In genomic region chr9:126678989-126679388, GRCh38 we compare ENCODE assay signal across 12 cellular contexts.
"Had no signal": no experiment of that assay in that cellular context is flagged by ENCODE, and none has a peak within 500 bp of the region (broad histone marks: within the 10 kb centered on the region; RNA-seq: fewer than 3 reads in every experiment).

No MANE protein-coding gene starts in this region.

- FAIRE-seq: keratinocyte had no signal

- H3K9me3 ChIP-seq: colonic mucosa, left ventricle myocardium inferior, ovary, upper lobe of left lung had no signal

- H3K9me3 Mint-ChIP-seq: activated B cell treated with CpG ODN at 0.5 μM for 24 hours had no signal

- DNase-seq: activated B cell treated with CpG ODN at 0.5 μM for 24 hours; activated T-cell treated with anti-CD3 and anti-CD28 coated beads for 4 hours; caudate nucleus; colonic mucosa; effector CD4-positive, alpha-beta T cell; left ventricle myocardium inferior; mesenchymal stem cell; ovary; SHP77; T-helper 17 cell; upper lobe of left lung had no signal

- H3K27ac ChIP-seq: colonic mucosa, left ventricle myocardium inferior, ovary, upper lobe of left lung had no signal

- H3K4me3 ChIP-seq: colonic mucosa, left ventricle myocardium inferior, ovary, upper lobe of left lung had no signal

- H3K4me3 Mint-ChIP-seq: activated B cell treated with CpG ODN at 0.5 μM for 24 hours, T-helper 17 cell had no signal

- H3K4me1 ChIP-seq: colonic mucosa had no signal

- H3K36me3 ChIP-seq: colonic mucosa, left ventricle myocardium inferior, ovary, upper lobe of left lung had no signal

- H3K27ac Mint-ChIP-seq: activated B cell treated with CpG ODN at 0.5 μM for 24 hours, T-helper 17 cell had no signal
